ENCODE assay signal across 8 cellular contexts in the genomic region with DNA sequence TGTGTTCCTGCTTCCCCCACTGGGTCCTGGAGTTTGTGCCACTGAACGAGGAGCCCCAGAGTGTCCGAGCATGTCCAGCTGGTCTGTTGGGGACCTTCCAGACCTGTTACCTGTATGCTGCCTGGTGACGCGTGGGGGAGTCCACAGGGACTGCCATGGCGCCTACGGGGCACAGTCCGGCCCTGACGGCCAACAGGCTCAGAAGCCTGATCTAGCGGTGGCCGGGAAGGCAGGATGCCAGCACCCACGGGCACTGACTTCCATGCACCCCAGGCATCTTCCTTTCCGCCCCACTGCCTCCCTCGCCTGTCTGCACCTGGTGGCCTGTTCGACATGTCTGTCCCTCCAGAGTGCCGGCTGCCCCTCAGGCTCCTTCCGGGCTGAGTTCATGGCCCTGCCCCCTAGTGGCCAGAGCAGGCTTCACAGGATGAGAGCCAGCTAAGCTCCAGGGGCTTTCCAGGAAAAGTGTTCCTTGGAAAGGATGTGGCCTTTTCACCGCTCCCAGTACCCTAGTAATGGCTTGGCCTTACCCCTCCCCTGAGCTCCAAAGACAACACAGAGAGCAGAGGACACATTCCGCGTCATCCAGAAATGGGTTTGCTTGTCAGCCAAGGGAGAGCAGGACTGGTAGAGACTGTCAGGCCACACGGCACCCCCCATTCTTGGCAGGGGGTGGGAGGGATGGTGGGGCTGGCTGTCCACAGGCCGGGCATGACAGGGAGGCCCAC. TPM values are rescaled to one million over a fixed set of nuclear protein-coding genes. Genes with fewer than 3 reads are reported as not detected.
DNase-seq lines count a peak whose midpoint lies in the region; ATAC-seq and TF ChIP-seq lines count a peak whose summit lies in the region.

No MANE protein-coding gene starts in this region.

- H3K4me1 ChIP-seq in liver (ENCODE audit: control insufficient read depth in 4 of 4, insufficient read depth in 4 of 4, low read length in 3 of 4) = no peaks in the 10 kb centered on the region

- H3K9me3 Mint-ChIP-seq in activated B cell treated with CpG ODN at 0.5 μM for 24 hours = no peaks in the 10 kb centered on the region

- ATAC-seq in activated B cell treated with CpG ODN at 0.5 μM for 24 hours (ENCODE audit: low read depth) (peak; percentile 70), GM21381 (IDR thresholded peaks at IDR 0.05; ENCODE audit: unreplicated experiment) (no peak), HG03095 (IDR thresholded peaks at IDR 0.05; ENCODE audit: unreplicated experiment) (no peak)

- intact Hi-C loops in activated B cell treated with CpG ODN at 0.5 μM for 24 hours (cut with micrococcal nuclease) = loop anchor here (1.0 kb wide), 1 partner anchor 158 kb away; no protein-coding TSS in a partner anchor

- H3K27ac ChIP-seq in liver (ENCODE audit: low read depth in 1 of 2, low read length in 2 of 2) = no peak overlapping the region

- no peak overlapping the region for H3K27ac Mint-ChIP-seq in activated B cell treated with CpG ODN at 0.5 μM for 24 hours

- H3K4me1 Mint-ChIP-seq in activated B cell treated with CpG ODN at 0.5 μM for 24 hours = peaks cover 6% of the 10 kb centered on the region

- no peak overlapping the region for H3K9ac ChIP-seq in liver (ENCODE audit: low read depth in 1 of 2, low read length in 2 of 2)

- H3K27me3 Mint-ChIP-seq in activated B cell treated with CpG ODN at 0.5 μM for 24 hours = no peaks in the 10 kb centered on the region

- CTCF ChIA-PET in activated B cell treated with CpG ODN at 0.5 μM for 24 hours (lab: Charles Lee) = interaction anchor here (0.8 to 2.5 kb wide), 12 partner anchors 11 to 631 kb away, joined by 3 to 11 read pairs (median 3); no protein-coding TSS in a partner anchor

- H3K27me3 ChIP-seq in liver (ENCODE audit: control insufficient read depth in 4 of 4, insufficient read depth in 4 of 4, low read length in 3 of 4) = no peaks in the 10 kb centered on the region

- whole genome bisulfite sequencing in liver = 66% methylated on average over 21 of the region's 21 CpGs

- H3K4me3 Mint-ChIP-seq in activated B cell treated with CpG ODN at 0.5 μM for 24 hours = no peak overlapping the region

- H3K4me3 ChIP-seq in liver (ENCODE audit: low read depth in 1 of 3, low read length in 3 of 3) = no peak overlapping the region

- DNase-seq in Daoy (ENCODE audit: low read depth) (peak; percentile 75), Kasumi-1 (lab: John Stamatoyannopoulos, UW) (peak; percentile 34 to 38), activated B cell treated with CpG ODN at 0.5 μM for 24 hours (peak; percentile 46), cerebellar nuclear complex (lab: John Stamatoyannopoulos, UW) (peak; percentile 20 to 35)
- peak; percentile 53 to 54 for DNase-seq in stimulated activated CD8-positive, alpha-beta memory T cell treated with anti-CD3 and anti-CD28 coated beads, Interleukin-2, amount 100 ng/mL, for 48 hours (ENCODE audit: low read depth in 2 of 2)

- H3K36me3 ChIP-seq in liver (ENCODE audit: control insufficient read depth in 4 of 4, insufficient read depth in 3 of 4, low read depth in 1 of 4, low read length in 3 of 4) = no peaks in the 10 kb centered on the region

- no peaks in the 10 kb centered on the region for H3K9me3 ChIP-seq in liver (ENCODE audit: control insufficient read depth in 4 of 4, low read length in 3 of 4)

- peak; percentile 27 to 69 for TF ChIP-seq RAD21 in liver (IDR thresholded peaks at IDR 0.05)

- TF ChIP-seq CTCF in activated B cell treated with CpG ODN at 0.5 μM for 24 hours (IDR thresholded peaks at IDR 0.05) (peak; percentile 44), liver (IDR thresholded peaks at IDR 0.05; ENCODE audit: low read depth, low read length, missing input control) (peak; percentile 67)

- POLR2A ChIA-PET in activated B cell treated with CpG ODN at 0.5 μM for 24 hours (lab: Charles Lee) = interaction anchor here (0.5 kb wide), 1 partner anchor 68 kb away, joined by 3 read pairs; the partner anchor contains the start of gene CIB1

- H3K36me3 Mint-ChIP-seq in activated B cell treated with CpG ODN at 0.5 μM for 24 hours (ENCODE audit: low read depth) = no peaks in the 10 kb centered on the region

TF ChIP-seq in liver, 16 proteins besides CTCF, POLR2A, EP300 and RAD21:
- peak; percentile 32 for TF ChIP-seq NR2F2 (IDR thresholded peaks at IDR 0.05)
- TF ChIP-seq RXRA (IDR thresholded peaks at IDR 0.05) = peak in 1 of 2 donors; percentile 24
- TF ChIP-seq FOXA2 (IDR thresholded peaks at IDR 0.05) = no peak
- TF ChIP-seq, protein P1, sequence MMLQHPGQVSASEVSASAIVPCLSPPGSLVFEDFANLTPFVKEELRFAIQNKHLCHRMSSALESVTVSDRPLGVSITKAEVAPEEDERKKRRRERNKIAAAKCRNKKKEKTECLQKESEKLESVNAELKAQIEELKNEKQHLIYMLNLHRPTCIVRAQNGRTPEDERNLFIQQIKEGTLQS (IDR thresholded peaks at IDR 0.05) = no peak
- TF ChIP-seq, protein P2, sequence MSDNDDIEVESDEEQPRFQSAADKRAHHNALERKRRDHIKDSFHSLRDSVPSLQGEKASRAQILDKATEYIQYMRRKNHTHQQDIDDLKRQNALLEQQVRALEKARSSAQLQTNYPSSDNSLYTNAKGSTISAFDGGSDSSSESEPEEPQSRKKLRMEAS (IDR thresholded peaks at IDR 0.05) = no peak
- TF ChIP-seq TAF1 (conservative IDR thresholded peaks at IDR 0.05) = no peak
- TF ChIP-seq YY1 (IDR thresholded peaks at IDR 0.05) = no peak

RNA-seq across cellular contexts. Expression of gene NGRN, which starts 35.7 kb away (rescaled TPM):
- 129 and 135 TPM in 2 replicates for total RNA-seq in Daoy (2014; rRNA removed; shearing (Covaris generic))
- total RNA-seq in activated B cell treated with CpG ODN at 0.5 μM for 24 hours (32.8 and 34.1 TPM in 2 replicates), liver (10 to 100 TPM; 22.8 to 26.6 TPM)
- 10 to 100 TPM; 24.3 to 25.4 TPM for polyA plus RNA-seq in liver

RNA-seq across cellular contexts. Expression of gene ZNF774, which starts 50.9 kb away (rescaled TPM):
- 0.45 and 1.5 TPM in 2 replicates for total RNA-seq in Daoy (2014; rRNA removed; shearing (Covaris generic))
- total RNA-seq in activated B cell treated with CpG ODN at 0.5 μM for 24 hours = 1.3 and 2.9 TPM in 2 replicates
- 1 to 10 TPM in 1 of 2 donors, under 1 TPM in 1; 0.19 to 1.0 TPM for total RNA-seq in liver
- polyA plus RNA-seq in liver = under 1 TPM; 0.39 to 0.57 TPM

RNA-seq across cellular contexts. Expression of gene TTLL13, which starts 51.8 kb away (rescaled TPM):
- 0.06 TPM in 1 of 2 replicates, not detected in the other for total RNA-seq in Daoy (2014; rRNA removed; shearing (Covaris generic))
- total RNA-seq in activated B cell treated with CpG ODN at 0.5 μM for 24 hours (0.49 and 2.2 TPM in 2 replicates), liver (under 1 TPM in 1 of 2 donors, not detected in 1; 0.08 TPM)
- under 1 TPM in 1 of 2 donors, not detected in 1; 0.17 TPM for polyA plus RNA-seq in liver
